28 cellular contexts compared by ENCODE assay signal in the genomic region with DNA sequence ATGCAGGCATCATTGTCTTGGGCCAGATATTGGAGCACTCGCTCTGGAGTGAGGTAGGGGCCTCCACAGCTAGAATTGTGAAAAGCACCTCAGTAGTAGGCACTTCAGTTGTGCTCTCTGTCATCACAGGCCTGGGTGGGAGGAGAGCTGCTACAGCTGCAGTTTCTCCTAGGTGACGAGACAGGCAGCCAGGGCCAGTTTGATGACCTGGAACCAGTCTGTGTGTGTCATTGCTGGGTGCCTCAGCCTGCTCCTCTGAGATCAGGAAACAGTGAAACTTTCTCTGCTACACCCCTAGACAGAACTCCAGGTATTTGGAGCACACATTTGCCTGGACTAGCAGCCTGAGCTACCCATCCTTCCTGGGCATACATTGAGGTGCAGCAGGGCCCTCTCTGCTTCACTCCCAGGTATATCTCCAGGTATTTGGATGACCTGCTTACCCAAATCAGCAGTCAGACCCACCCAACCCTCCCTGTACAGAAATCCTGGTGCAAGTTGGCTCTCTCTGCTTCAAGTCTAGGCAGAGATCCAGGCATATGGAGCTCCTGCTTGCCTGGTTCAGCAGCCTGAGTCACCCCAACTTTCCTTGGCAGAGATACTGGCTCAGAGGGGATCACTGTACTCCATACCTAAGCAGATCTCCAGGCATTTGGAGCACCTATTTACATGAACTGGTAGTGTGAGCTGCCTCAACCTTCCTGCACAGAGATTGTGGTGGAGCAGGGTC.
"Had no signal": no experiment of that assay in that cellular context is flagged by ENCODE, and none has a peak within 500 bp of the region (broad histone marks: within the 10 kb centered on the region; RNA-seq: fewer than 3 reads in every experiment).

No MANE protein-coding gene starts in this region.

- H3K27ac ChIP-seq: breast epithelium, heart right ventricle, left ventricle myocardium inferior, ovary, prostate gland, sigmoid colon, tibial nerve had no signal

- H3K27ac Mint-ChIP-seq: activated B cell treated with CpG ODN at 0.5 μM for 24 hours; activated CD8-positive, alpha-beta T cell treated with anti-CD3 and anti-CD28 coated beads for 36 hours; activated T-helper 17 cell treated with anti-CD3 and anti-CD28 coated beads, Interleukin-2, amount 50 U/mL, for 72 hours; dendritic cell treated with granulocyte-macrophage colony-stimulating factor and Interleukin-4, amounts not matched to agents 40 ng/mL and 50 ng/mL, for 4 days; endodermal cell; nephron; stimulated activated naive B cell treated with anti-CD40 and anti-IgM and Interleukin-4, amounts not matched to agents 10 μg/mL and 1 μg/mL and 100 μg/mL, for 72 hours; T-helper 2 cell treated with Interferon-gamma antibody and Interleukin-4, amounts not matched to agents 5 μg/mL and 100 μg/mL, for 36 hours had no signal

- H3K27me3 Mint-ChIP-seq: activated B cell treated with CpG ODN at 0.5 μM for 24 hours; activated CD8-positive, alpha-beta T cell treated with anti-CD3 and anti-CD28 coated beads for 36 hours; activated T-helper 17 cell treated with anti-CD3 and anti-CD28 coated beads, Interleukin-2, amount 50 U/mL, for 72 hours; dendritic cell treated with granulocyte-macrophage colony-stimulating factor and Interleukin-4, amounts not matched to agents 40 ng/mL and 50 ng/mL, for 4 days had no signal

- H3K9me3 Mint-ChIP-seq: central memory CD8-positive, alpha-beta T cell; dendritic cell treated with granulocyte-macrophage colony-stimulating factor and Interleukin-4, amounts not matched to agents 40 ng/mL and 50 ng/mL, for 4 days; T-helper 2 cell treated with Interferon-gamma antibody and Interleukin-4, amounts not matched to agents 5 μg/mL and 100 μg/mL, for 36 hours had no signal

- H3K27me3 ChIP-seq: breast epithelium, heart right ventricle, ovary, sigmoid colon, tibial nerve had no signal

- H3K4me1 ChIP-seq: breast epithelium, heart right ventricle, left ventricle myocardium inferior, prostate gland, sigmoid colon, tibial nerve had no signal

- H3K9me3 ChIP-seq: breast epithelium, ovary, prostate gland, sigmoid colon had no signal

- DNase-seq: activated B cell treated with CpG ODN at 0.5 μM for 24 hours; activated CD4-positive, alpha-beta T cell treated with anti-CD3 and anti-CD28 coated beads, Interleukin-2, amount 50 U/mL, for 1 hour; activated CD8-positive, alpha-beta T cell treated with anti-CD3 and anti-CD28 coated beads for 36 hours; activated gamma-delta T cell treated with Interleukin-2 at 50 U/mL for 16 hours; activated naive CD4-positive, alpha-beta T cell treated with anti-CD3 and anti-CD28 coated beads, Interleukin-2, amount 50 U/mL, for 16 hours; activated T-cell treated with anti-CD3 and anti-CD28 coated beads, Interleukin-2, amount 50 U/mL, for 4 hours; amygdala; endodermal cell; foreskin melanocyte; heart right ventricle; kidney glomerular epithelial cell; left ventricle myocardium inferior; ovary; sigmoid colon; small intestine; stimulated activated CD4-positive, alpha-beta T cell treated with anti-CD3 and anti-CD28 coated beads, Interleukin-1b, Interleukin-23, amount 100 ng/mL, for 48 hours; stimulated activated CD4-positive, alpha-beta T cell treated with anti-CD3 and anti-CD28 coated beads, Interleukin-4, amount 100 ng/mL, for 4 hours; stimulated activated CD8-positive, alpha-beta memory T cell treated with anti-CD3 and anti-CD28 coated beads, Interleukin-4, amount 100 ng/mL, for 48 hours; stimulated activated naive B cell treated with anti-CD40 and anti-IgM and Interleukin-4, amounts not matched to agents 10 μg/mL and 1 μg/mL and 100 μg/mL, for 72 hours; T-helper 1 cell had no signal

- H3K4me3 Mint-ChIP-seq: activated B cell treated with CpG ODN at 0.5 μM for 24 hours; activated CD8-positive, alpha-beta T cell treated with anti-CD3 and anti-CD28 coated beads for 36 hours; activated T-cell treated with anti-CD3 and anti-CD28 coated beads, Interleukin-2, amount 50 U/mL, for 4 hours; activated T-helper 17 cell treated with anti-CD3 and anti-CD28 coated beads, Interleukin-2, amount 50 U/mL, for 72 hours; central memory CD8-positive, alpha-beta T cell; dendritic cell treated with granulocyte-macrophage colony-stimulating factor and Interleukin-4, amounts not matched to agents 40 ng/mL and 50 ng/mL, for 4 days; endodermal cell; nephron; stimulated activated naive B cell treated with anti-CD40 and anti-IgM and Interleukin-4, amounts not matched to agents 10 μg/mL and 1 μg/mL and 100 μg/mL, for 72 hours; T-helper 2 cell treated with Interferon-gamma antibody and Interleukin-4, amounts not matched to agents 5 μg/mL and 100 μg/mL, for 36 hours had no signal

- ATAC-seq: activated CD8-positive, alpha-beta T cell treated with anti-CD3 and anti-CD28 coated beads for 36 hours; activated T-cell treated with anti-CD3 and anti-CD28 coated beads, Interleukin-2, amount 50 U/mL, for 4 hours; activated T-helper 17 cell treated with anti-CD3 and anti-CD28 coated beads, Interleukin-2, amount 50 U/mL, for 72 hours; heart right ventricle; stimulated activated naive B cell treated with anti-CD40 and anti-IgM and Interleukin-4, amounts not matched to agents 10 μg/mL and 1 μg/mL and 100 μg/mL, for 72 hours had no signal

- H3K4me1 Mint-ChIP-seq: activated B cell treated with CpG ODN at 0.5 μM for 24 hours; activated T-helper 17 cell treated with anti-CD3 and anti-CD28 coated beads, Interleukin-2, amount 50 U/mL, for 72 hours; central memory CD8-positive, alpha-beta T cell; endodermal cell; nephron had no signal
